2 cellular contexts compared by ENCODE assay signal in the genomic region with DNA sequence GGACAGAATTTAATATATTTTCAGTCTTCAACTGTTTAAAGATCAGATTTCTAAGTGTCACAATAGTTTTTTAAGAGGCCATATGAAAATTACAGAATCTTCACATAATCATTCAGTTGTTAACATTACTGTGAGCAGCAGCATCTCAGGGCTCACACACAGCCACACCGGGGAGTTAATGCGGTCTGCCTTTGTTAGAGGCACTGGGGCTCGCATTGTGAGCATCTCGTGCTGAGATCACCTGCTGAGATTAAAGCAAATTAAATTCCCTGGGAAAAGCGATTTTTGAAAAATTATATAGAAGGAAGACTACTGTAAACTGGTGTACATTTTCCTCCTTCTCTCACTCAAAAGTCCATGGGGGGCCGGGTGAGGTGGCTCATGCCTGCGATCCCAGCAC.
TF ChIP-seq lines count a peak whose summit lies in the region.

No MANE protein-coding gene starts in this region.

TF ChIP-seq in GM23338, 12 proteins besides CTCF, POLR2A, EP300 and RAD21 (continued from another document):
- TF ChIP-seq, protein P1, sequence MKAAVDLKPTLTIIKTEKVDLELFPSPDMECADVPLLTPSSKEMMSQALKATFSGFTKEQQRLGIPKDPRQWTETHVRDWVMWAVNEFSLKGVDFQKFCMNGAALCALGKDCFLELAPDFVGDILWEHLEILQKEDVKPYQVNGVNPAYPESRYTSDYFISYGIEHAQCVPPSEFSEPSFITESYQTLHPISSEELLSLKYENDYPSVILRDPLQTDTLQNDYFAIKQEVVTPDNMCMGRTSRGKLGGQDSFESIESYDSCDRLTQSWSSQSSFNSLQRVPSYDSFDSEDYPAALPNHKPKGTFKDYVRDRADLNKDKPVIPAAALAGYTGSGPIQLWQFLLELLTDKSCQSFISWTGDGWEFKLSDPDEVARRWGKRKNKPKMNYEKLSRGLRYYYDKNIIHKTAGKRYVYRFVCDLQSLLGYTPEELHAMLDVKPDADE (IDR thresholded peaks at IDR 0.05) = no peak
- TF ChIP-seq NANOG (IDR thresholded peaks at IDR 0.05; ENCODE audit: borderline replicate concordance) = no peak
- TF ChIP-seq, protein P2, sequence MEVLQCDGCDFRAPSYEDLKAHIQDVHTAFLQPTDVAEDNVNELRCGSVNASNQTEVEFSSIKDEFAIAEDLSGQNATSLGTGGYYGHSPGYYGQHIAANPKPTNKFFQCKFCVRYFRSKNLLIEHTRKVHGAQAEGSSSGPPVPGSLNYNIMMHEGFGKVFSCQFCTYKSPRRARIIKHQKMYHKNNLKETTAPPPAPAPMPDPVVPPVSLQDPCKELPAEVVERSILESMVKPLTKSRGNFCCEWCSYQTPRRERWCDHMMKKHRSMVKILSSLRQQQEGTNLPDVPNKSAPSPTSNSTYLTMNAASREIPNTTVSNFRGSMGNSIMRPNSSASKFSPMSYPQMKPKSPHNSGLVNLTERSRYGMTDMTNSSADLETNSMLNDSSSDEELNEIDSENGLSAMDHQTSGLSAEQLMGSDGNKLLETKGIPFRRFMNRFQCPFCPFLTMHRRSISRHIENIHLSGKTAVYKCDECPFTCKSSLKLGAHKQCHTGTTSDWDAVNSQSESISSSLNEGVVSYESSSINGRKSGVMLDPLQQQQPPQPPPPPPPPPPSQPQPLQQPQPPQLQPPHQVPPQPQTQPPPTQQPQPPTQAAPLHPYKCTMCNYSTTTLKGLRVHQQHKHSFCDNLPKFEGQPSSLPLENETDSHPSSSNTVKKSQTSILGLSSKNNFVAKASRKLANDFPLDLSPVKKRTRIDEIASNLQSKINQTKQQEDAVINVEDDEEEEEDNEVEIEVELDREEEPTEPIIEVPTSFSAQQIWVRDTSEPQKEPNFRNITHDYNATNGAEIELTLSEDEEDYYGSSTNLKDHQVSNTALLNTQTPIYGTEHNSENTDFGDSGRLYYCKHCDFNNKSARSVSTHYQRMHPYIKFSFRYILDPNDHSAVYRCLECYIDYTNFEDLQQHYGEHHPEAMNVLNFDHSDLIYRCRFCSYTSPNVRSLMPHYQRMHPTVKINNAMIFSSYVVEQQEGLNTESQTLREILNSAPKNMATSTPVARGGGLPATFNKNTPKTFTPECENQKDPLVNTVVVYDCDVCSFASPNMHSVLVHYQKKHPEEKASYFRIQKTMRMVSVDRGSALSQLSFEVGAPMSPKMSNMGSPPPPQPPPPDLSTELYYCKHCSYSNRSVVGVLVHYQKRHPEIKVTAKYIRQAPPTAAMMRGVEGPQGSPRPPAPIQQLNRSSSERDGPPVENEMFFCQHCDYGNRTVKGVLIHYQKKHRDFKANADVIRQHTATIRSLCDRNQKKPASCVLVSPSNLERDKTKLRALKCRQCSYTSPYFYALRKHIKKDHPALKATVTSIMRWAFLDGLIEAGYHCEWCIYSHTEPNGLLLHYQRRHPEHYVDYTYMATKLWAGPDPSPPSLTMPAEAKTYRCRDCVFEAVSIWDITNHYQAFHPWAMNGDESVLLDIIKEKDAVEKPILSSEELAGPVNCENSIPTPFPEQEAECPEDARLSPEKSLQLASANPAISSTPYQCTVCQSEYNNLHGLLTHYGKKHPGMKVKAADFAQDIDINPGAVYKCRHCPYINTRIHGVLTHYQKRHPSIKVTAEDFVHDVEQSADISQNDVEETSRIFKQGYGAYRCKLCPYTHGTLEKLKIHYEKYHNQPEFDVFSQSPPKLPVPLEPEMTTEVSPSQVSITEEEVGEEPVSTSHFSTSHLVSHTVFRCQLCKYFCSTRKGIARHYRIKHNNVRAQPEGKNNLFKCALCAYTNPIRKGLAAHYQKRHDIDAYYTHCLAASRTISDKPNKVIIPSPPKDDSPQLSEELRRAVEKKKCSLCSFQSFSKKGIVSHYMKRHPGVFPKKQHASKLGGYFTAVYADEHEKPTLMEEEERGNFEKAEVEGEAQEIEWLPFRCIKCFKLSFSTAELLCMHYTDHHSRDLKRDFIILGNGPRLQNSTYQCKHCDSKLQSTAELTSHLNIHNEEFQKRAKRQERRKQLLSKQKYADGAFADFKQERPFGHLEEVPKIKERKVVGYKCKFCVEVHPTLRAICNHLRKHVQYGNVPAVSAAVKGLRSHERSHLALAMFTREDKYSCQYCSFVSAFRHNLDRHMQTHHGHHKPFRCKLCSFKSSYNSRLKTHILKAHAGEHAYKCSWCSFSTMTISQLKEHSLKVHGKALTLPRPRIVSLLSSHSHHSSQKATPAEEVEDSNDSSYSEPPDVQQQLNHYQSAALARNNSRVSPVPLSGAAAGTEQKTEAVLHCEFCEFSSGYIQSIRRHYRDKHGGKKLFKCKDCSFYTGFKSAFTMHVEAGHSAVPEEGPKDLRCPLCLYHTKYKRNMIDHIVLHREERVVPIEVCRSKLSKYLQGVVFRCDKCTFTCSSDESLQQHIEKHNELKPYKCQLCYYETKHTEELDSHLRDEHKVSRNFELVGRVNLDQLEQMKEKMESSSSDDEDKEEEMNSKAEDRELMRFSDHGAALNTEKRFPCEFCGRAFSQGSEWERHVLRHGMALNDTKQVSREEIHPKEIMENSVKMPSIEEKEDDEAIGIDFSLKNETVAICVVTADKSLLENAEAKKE (CRISPR knock-in tag; IDR thresholded peaks at IDR 0.05) = no peak
- no peak for TF ChIP-seq ZNF331 (CRISPR knock-in tag; IDR thresholded peaks at IDR 0.05; ENCODE audit: low read depth)
- no peak for TF ChIP-seq EZH2phosphoT487 (IDR thresholded peaks at IDR 0.05; ENCODE audit: unreplicated experiment)
- no peak for TF ChIP-seq JUNB (IDR thresholded peaks at IDR 0.05; ENCODE audit: unreplicated experiment)
- TF ChIP-seq CREB1 (CRISPR knock-in tag; IDR thresholded peaks at IDR 0.05; ENCODE audit: low read depth) = no peak
- TF ChIP-seq ZNF114 (CRISPR knock-in tag; IDR thresholded peaks at IDR 0.05) = no peak
- no peak for TF ChIP-seq EZH2 (IDR thresholded peaks at IDR 0.05; ENCODE audit: low read depth, unreplicated experiment)

TF ChIP-seq in neural cell, 6 proteins besides CTCF, POLR2A, EP300 and RAD21 (continued from another document):
- TF ChIP-seq EZH2 (IDR thresholded peaks at IDR 0.05; ENCODE audit: borderline replicate concordance, insufficient read depth, low read length, poor library complexity, severe bottlenecking) = no peak
TF ChIP-seq in neural cell: peak in this region for 0.
